11 cellular contexts compared by ENCODE assay signal in the genomic region with DNA sequence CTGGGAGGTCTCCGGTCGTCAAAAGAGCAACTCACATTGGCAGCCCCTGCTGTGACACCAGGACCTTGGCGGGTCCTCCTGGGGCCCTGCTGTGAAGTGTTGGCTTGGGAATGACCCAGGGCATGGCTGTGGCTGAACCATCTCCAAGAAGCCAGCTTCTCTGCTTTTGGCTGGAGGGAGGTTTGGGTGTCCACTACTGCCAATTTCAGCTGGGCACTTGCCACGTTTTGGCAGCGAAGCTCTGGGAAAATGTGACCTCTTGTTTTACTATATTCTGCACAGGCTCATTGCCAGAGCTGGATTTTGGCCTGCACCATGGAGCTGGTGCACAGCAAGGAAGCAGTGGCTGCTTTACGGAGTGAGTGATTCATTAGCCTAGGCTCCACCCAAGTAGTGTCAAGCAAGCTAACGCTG. TPM values are rescaled to one million over a fixed set of nuclear protein-coding genes. Genes with fewer than 3 reads are reported as not detected.
DNase-seq lines count a peak whose midpoint lies in the region; ATAC-seq and TF ChIP-seq lines count a peak whose summit lies in the region.
"Had no signal": no experiment of that assay in that cellular context is flagged by ENCODE, and none has a peak within 500 bp of the region (broad histone marks: within the 10 kb centered on the region; RNA-seq: fewer than 3 reads in every experiment).

No MANE protein-coding gene starts in this region.

- TF ChIP-seq CTCF in RWPE2 (IDR thresholded peaks at IDR 0.05; ENCODE audit: poor library complexity, severe bottlenecking): no peak
- TF ChIP-seq CTCF in mucosa of descending colon (IDR thresholded peaks at IDR 0.05): no peak

- H3K27ac ChIP-seq in RWPE2 (ENCODE audit: poor library complexity, severe bottlenecking) (no peak overlapping the region), aorta (ENCODE audit: low read depth in 1 of 2, low read length in 2 of 2) (peak overlapping the region in 1 of 2 donors; percentile 55)
- H3K27ac ChIP-seq: PC-9 had no signal

- WGBS in aorta, 2 donors: 5 to 6% methylated on average over 7 of the region's 7 CpGs

- H3K9me3 ChIP-seq in RWPE2 (ENCODE audit: severe bottlenecking) (no peaks in the 10 kb centered on the region), mucosa of descending colon (no peaks in the 10 kb centered on the region), aorta (ENCODE audit: control insufficient read depth, low read length) (no peaks in the 10 kb centered on the region)

- H3K27me3 ChIP-seq in RWPE2 (ENCODE audit: insufficient read depth, poor library complexity, severe bottlenecking) (peaks cover 2% of the 10 kb centered on the region), aorta (ENCODE audit: control insufficient read depth in 1 of 2, insufficient read depth in 2 of 2, low read length in 1 of 2) (no peaks in the 10 kb centered on the region)

- ATAC-seq in RWPE2 (ENCODE audit: low read depth): peak; percentile 62; the same call in 2 of the 3 replicates
- ATAC-seq in mucosa of descending colon: peak; percentile 85
- peak; percentile 93 for ATAC-seq in aorta (ENCODE audit: low FRiP score)
- no peak for ATAC-seq in HG02798 (IDR thresholded peaks at IDR 0.05; ENCODE audit: poor library complexity, unreplicated experiment)
- ATAC-seq: effector memory CD8-positive, alpha-beta T cell; stimulated activated memory B cell treated with anti-CD40 and anti-IgM and Interleukin-4, amounts not matched to agents 10 μg/mL and 1 μg/mL and 100 μg/mL, for 72 hours had no signal

- intact Hi-C loops in mucosa of descending colon (cut with DNase I, micrococcal nuclease): no loop called here
- intact Hi-C loops in aorta (cut with DNase I): loop anchor here in 1 of 2 donors (2.0 kb wide), 1 partner anchor 25 kb away; a partner anchor contains a TSS

- H3K4me1 ChIP-seq in RWPE2 (ENCODE audit: insufficient read depth, poor library complexity, severe bottlenecking) (peaks cover 8% of the 10 kb centered on the region), mucosa of descending colon (ENCODE audit: low read depth) (no peaks in the 10 kb centered on the region), aorta (ENCODE audit: control insufficient read depth in 1 of 2, insufficient read depth in 2 of 2, low read length in 2 of 2) (peaks cover 0 to 1% of the 10 kb centered on the region in 2 donors)

- no peak for DNase-seq in RWPE2 (ENCODE audit: low spot score)
- peak; percentile 25 for DNase-seq in fibroblast of peridontal ligament (ENCODE audit: extremely low read depth)
- peak in 2 of 3 donors; percentile 38 to 53 for DNase-seq in mucosa of descending colon
- peak; percentile 92 to 93 for DNase-seq in aorta
- no peak for DNase-seq in NAMALWA (ENCODE audit: low spot score)
- DNase-seq in activated CD4-positive, alpha-beta T cell treated with anti-CD3 and anti-CD28 coated beads, Interleukin-2, amount 50 U/mL, for 1 hour: no peak
- DNase-seq: effector memory CD8-positive, alpha-beta T cell; NCI-H1105; PC-9 had no signal

- no peak overlapping the region for H3K4me3 ChIP-seq in RWPE2 (ENCODE audit: severe bottlenecking)
- H3K4me3 ChIP-seq in mucosa of descending colon: no peak overlapping the region
- H3K4me3 ChIP-seq in aorta (ENCODE audit: low read length in 2 of 2): no peak overlapping the region
- H3K4me3 ChIP-seq: PC-9 had no signal

- no peaks in the 10 kb centered on the region for H3K36me3 ChIP-seq in RWPE2 (ENCODE audit: low read depth)
- no peaks in the 10 kb centered on the region for H3K36me3 ChIP-seq in mucosa of descending colon (ENCODE audit: low read depth)
- H3K36me3 ChIP-seq in aorta (ENCODE audit: control insufficient read depth in 1 of 2, insufficient read depth in 2 of 2, low read length in 1 of 2): no peaks in the 10 kb centered on the region

RNA-seq across cellular contexts. Expression of a gene that starts 24.2 kb away (rescaled TPM):
- total RNA-seq in mucosa of descending colon (10 to 100 TPM; 37.5 to 75.4 (median 41.5) TPM), aorta (10 to 100 TPM; 24.9 to 26.4 TPM)
- polyA plus RNA-seq in aorta: 10 to 100 TPM; 16.1 to 41.4 TPM

Comparison
In these comparisons a context has a peak if more than half of its experiments do, and no peak if none do; other contexts are left out.
1. DNase-seq: peak in fibroblast of peridontal ligament (single experiment), mucosa of descending colon (2 of 3) and aorta (2 of 2); none in RWPE2 (single experiment), NAMALWA (single experiment) and activated CD4-positive, alpha-beta T cell treated with anti-CD3 and anti-CD28 coated beads, Interleukin-2, amount 50 U/mL, for 1 hour (single experiment).